In the genomic region with DNA sequence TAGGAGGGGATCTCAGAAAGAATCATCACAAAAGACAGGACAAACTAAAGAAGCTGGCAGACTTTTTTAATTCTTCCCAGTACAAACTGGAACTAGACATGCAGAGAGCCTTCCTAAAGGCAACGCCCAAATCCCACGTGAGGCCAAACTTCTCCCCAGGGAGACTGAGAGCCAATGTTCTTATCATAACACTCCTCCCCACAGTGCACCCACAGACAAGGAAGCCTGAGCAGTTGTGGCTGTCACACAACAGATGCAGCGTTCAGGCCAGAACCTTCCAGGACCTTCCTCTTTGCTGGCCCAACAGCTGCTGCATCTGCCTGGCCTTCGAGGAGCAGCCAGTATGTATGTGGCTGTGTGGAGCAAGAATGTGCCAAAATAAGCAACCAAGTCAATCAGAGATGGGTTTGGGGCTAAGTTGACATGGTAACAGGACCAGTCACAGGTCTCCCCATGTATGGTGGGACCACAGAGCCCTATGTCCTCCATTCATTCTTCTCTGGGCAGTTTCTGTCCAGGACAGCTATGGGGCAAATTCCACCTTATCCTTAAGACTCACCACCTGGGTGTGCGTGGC, we compare ENCODE assay signal across 9 cellular contexts.
A peak's percentile ranks its signal among the peaks of the same experiment; 100 is the strongest.
DNase-seq lines count a peak whose midpoint lies in the region; ATAC-seq, FAIRE-seq and TF ChIP-seq lines count a peak whose summit lies in the region.
"Had no signal": no experiment of that assay in that cellular context is flagged by ENCODE, and none has a peak within 500 bp of the region (broad histone marks: within the 10 kb centered on the region; RNA-seq: fewer than 3 reads in every experiment).

No MANE protein-coding gene starts in this region.

- no peak for FAIRE-seq in D721Med (lab: Jason Lieb, UNC)

- peaks cover 97% of the 10 kb centered on the region for H3K79me2 ChIP-seq in DND-41 (ENCODE audit: insufficient read depth, low read length)
- H3K79me2 ChIP-seq in KMS-11 (ENCODE audit: insufficient read depth, low read depth) = peaks cover 93% of the 10 kb centered on the region

- H3K27me3 Mint-ChIP-seq in nephron progenitor cell (ENCODE audit: low read depth, poor library complexity) = no peaks in the 10 kb centered on the region

- H3K27ac ChIP-seq in DND-41 (ENCODE audit: low read length) (peak overlapping the region; percentile 82), KMS-11 (peak overlapping the region; percentile 90)

- H4K20me1 ChIP-seq in DND-41 (ENCODE audit: insufficient read depth, low read length) = peaks cover 27% of the 10 kb centered on the region; the same call in 1 of the 2 replicates
- H4K20me1 ChIP-seq in KMS-11 (ENCODE audit: insufficient read depth) = no peaks in the 10 kb centered on the region

- peaks cover 52% of the 10 kb centered on the region for H3K4me1 Mint-ChIP-seq in nephron progenitor cell

- H3K9me3 Mint-ChIP-seq in nephron progenitor cell = peaks cover 8% of the 10 kb centered on the region

- ATAC-seq in DND-41 (ENCODE audit: insufficient read depth, low read depth) = no peak

- H3K4me2 ChIP-seq in DND-41 (ENCODE audit: insufficient read depth, low read length) (0 out of 2 replicates have a peak overlapping the region, but pooled peaks have one; percentile 14), KMS-11 (peak overlapping the region; percentile 87)

- H3K9me3 ChIP-seq in DND-41 (ENCODE audit: insufficient read depth, low read length, severe bottlenecking) = no peaks in the 10 kb centered on the region

- H3K4me3 ChIP-seq in DND-41 (ENCODE audit: low read depth in 1 of 2, low read length in 2 of 2) (no peak overlapping the region), KMS-11 (IDR thresholded peaks at IDR 0.05; ENCODE audit: insufficient read depth, low read depth, low read length) (no peak overlapping the region), choroid plexus epithelial cell (ENCODE audit: low read depth, low read length) (no peak overlapping the region)

- H2AFZ ChIP-seq in DND-41 (ENCODE audit: low read depth, low read length) (no peak overlapping the region), KMS-11 (ENCODE audit: low read depth) (no peak overlapping the region)

- H3K9ac ChIP-seq in DND-41 (ENCODE audit: low read depth, low read length) = no peak overlapping the region
- H3K9ac ChIP-seq in KMS-11 = no peak overlapping the region

- H3K4me1 ChIP-seq in DND-41 (ENCODE audit: insufficient read depth, low read length) = peaks cover 64% of the 10 kb centered on the region
- peaks cover 96% of the 10 kb centered on the region for H3K4me1 ChIP-seq in KMS-11 (ENCODE audit: low read depth, poor library complexity, severe bottlenecking)

- H3K27me3 ChIP-seq in DND-41 (ENCODE audit: insufficient read depth, low read length, poor library complexity) (no peaks in the 10 kb centered on the region), KMS-11 (ENCODE audit: insufficient read depth, low read depth) (no peaks in the 10 kb centered on the region)

- TF ChIP-seq CTCF in DND-41 (IDR thresholded peaks at IDR 0.05; ENCODE audit: borderline replicate concordance, extremely low read depth, low read length, poor library complexity, severe bottlenecking) (no peak), KMS-11 (conservative IDR thresholded peaks at IDR 0.05; ENCODE audit: low read depth, low read length) (no peak), choroid plexus epithelial cell (conservative IDR thresholded peaks at IDR 0.05; ENCODE audit: low read depth, low read length) (no peak), nephron progenitor cell (IDR thresholded peaks at IDR 0.05) (no peak), D721Med (IDR thresholded peaks at IDR 0.05; ENCODE audit: insufficient read depth, missing control alignments) (no peak)

- peak overlapping the region; percentile 78 for H3K27ac Mint-ChIP-seq in nephron progenitor cell

- no peak overlapping the region for H3K4me3 Mint-ChIP-seq in nephron progenitor cell

- H3K36me3 ChIP-seq in DND-41 (ENCODE audit: insufficient read depth, low read length) = no peaks in the 10 kb centered on the region
- no peaks in the 10 kb centered on the region for H3K36me3 ChIP-seq in KMS-11 (ENCODE audit: insufficient read depth)

- DNase-seq in DND-41 = peak; percentile 35
- DNase-seq in choroid plexus epithelial cell (ENCODE audit: low read depth) = peak; percentile 68
- no peak for DNase-seq in nephron progenitor cell
- no peak for DNase-seq in stimulated activated CD4-positive, alpha-beta T cell treated with anti-CD3 and anti-CD28 coated beads, Interleukin-4, amount 100 ng/mL, for 1 hour
- no peak for DNase-seq in activated gamma-delta T cell treated with Interleukin-2 at 50 U/mL for 16 hours
- DNase-seq in SW480 (ENCODE audit: low spot score) = no peak
- no peak for DNase-seq in D721Med (ENCODE audit: insufficient read length, low spot score)
- DNase-seq: activated CD4-positive, CD25-positive, alpha-beta regulatory T cell had no signal

- peaks cover 8% of the 10 kb centered on the region for H3K36me3 Mint-ChIP-seq in nephron progenitor cell (ENCODE audit: low read depth)

Comparison
In these comparisons a context has a peak if more than half of its experiments do, and no peak if none do; other contexts are left out.
1. DNase-seq: peak in DND-41 (single experiment) and choroid plexus epithelial cell (single experiment); none in nephron progenitor cell (single experiment), stimulated activated CD4-positive, alpha-beta T cell treated with anti-CD3 and anti-CD28 coated beads, Interleukin-4, amount 100 ng/mL, for 1 hour (single experiment), activated gamma-delta T cell treated with Interleukin-2 at 50 U/mL for 16 hours (single experiment), SW480 (single experiment) and D721Med (single experiment).